11 cellular contexts compared by ENCODE assay signal in the genomic region with DNA sequence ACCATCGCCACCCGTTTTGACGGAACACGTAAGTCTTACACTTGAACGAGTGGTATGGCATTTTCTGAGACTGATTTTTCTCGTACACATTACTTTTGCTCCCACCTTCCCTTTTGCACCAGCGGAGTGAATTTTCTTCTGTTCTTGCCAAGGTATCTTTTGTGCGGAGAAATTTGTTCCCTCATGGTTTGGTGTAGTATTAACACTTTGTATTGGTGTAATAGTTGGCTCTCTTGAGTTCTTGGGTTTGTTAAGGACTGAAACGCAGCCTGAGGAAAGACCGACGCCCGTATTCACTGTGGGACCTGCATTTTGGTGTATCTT. TPM values are rescaled to one million over a fixed set of nuclear protein-coding genes. Genes with fewer than 3 reads are reported as not detected.
DNase-seq lines count a peak whose midpoint lies in the region; ATAC-seq and TF ChIP-seq lines count a peak whose summit lies in the region.
"Had no signal": no experiment of that assay in that cellular context is flagged by ENCODE, and none has a peak within 500 bp of the region (broad histone marks: within the 10 kb centered on the region; RNA-seq: fewer than 3 reads in every experiment).

No MANE protein-coding gene starts in this region.

- no peak overlapping the region for H2AK5ac ChIP-seq in mesenchymal stem cell (ENCODE audit: low read length, severe bottlenecking)

- no peak overlapping the region for H2BK15ac ChIP-seq in mesenchymal stem cell (ENCODE audit: low read depth, poor library complexity, severe bottlenecking)

- H3K4me3 ChIP-seq in iPS DF 6.9 (ENCODE audit: low read length) (peak overlapping the region; percentile 87; the same call in 1 of the 2 replicates), skeletal muscle tissue (ENCODE audit: low read length in 3 of 3) (peak overlapping the region in 2 of 3 donors; percentile 24 to 54), mesenchymal stem cell (ENCODE audit: insufficient read depth in 1 of 2, low read depth in 1 of 2, low read length in 2 of 2) (no peak overlapping the region)
- H3K4me3 ChIP-seq: MG63 had no signal

- H3K4me1 Mint-ChIP-seq in activated B cell treated with CpG ODN at 0.5 μM for 24 hours: peaks cover 14% of the 10 kb centered on the region

- H3K27me3 ChIP-seq in iPS DF 6.9 (ENCODE audit: control insufficient read depth, insufficient read depth, low read length): no peaks in the 10 kb centered on the region
- H3K27me3 ChIP-seq in skeletal muscle tissue (ENCODE audit: control insufficient read depth in 3 of 3, insufficient read depth in 3 of 3, low read length in 3 of 3): peaks cover 0 to 18% (median 4%) of the 10 kb centered on the region in 3 donors
- H3K27me3 ChIP-seq in mesenchymal stem cell (ENCODE audit: control insufficient read depth in 1 of 2, insufficient read depth in 1 of 2, low read length in 2 of 2): peaks cover 33 to 41% of the 10 kb centered on the region in 2 experiments
- H3K27me3 ChIP-seq: MG63 had no signal

- H3K9me3 Mint-ChIP-seq in activated B cell treated with CpG ODN at 0.5 μM for 24 hours: no peaks in the 10 kb centered on the region

- H3K27ac ChIP-seq in iPS DF 6.9 (ENCODE audit: low read length) (no peak overlapping the region), skeletal muscle tissue (ENCODE audit: low read depth, low read length) (no peak overlapping the region), mesenchymal stem cell (ENCODE audit: low read length, poor library complexity, severe bottlenecking) (no peak overlapping the region)
- H3K27ac ChIP-seq: 22Rv1 had no signal

- no peak overlapping the region for H4K91ac ChIP-seq in mesenchymal stem cell (ENCODE audit: low read length)

- peak overlapping the region in 1 of 3 donors; percentile 14 for H3K9ac ChIP-seq in skeletal muscle tissue (ENCODE audit: low read depth in 1 of 3, low read length in 3 of 3)
- no peak overlapping the region for H3K9ac ChIP-seq in mesenchymal stem cell (ENCODE audit: low read length)

- H3K27ac Mint-ChIP-seq in activated B cell treated with CpG ODN at 0.5 μM for 24 hours: no peak overlapping the region

- ATAC-seq in activated B cell treated with CpG ODN at 0.5 μM for 24 hours (ENCODE audit: low read depth) (no peak), GM21786 (IDR thresholded peaks at IDR 0.05; ENCODE audit: unreplicated experiment) (no peak), GM21526 (IDR thresholded peaks at IDR 0.05; ENCODE audit: low FRiP score, unreplicated experiment) (no peak)

- H3K27me3 Mint-ChIP-seq in activated B cell treated with CpG ODN at 0.5 μM for 24 hours: no peaks in the 10 kb centered on the region

- intact Hi-C loops in activated B cell treated with CpG ODN at 0.5 μM for 24 hours (cut with micrococcal nuclease): loop anchor here (5.0 kb wide), 3 partner anchors 64 to 894 kb away; a partner anchor contains a TSS

- peaks cover 5% of the 10 kb centered on the region for H3K36me3 Mint-ChIP-seq in activated B cell treated with CpG ODN at 0.5 μM for 24 hours (ENCODE audit: low read depth)

- H3K36me3 ChIP-seq in iPS DF 6.9 (ENCODE audit: control insufficient read depth, insufficient read depth, low read length): no peaks in the 10 kb centered on the region
- no peaks in the 10 kb centered on the region for H3K36me3 ChIP-seq in skeletal muscle tissue (ENCODE audit: control insufficient read depth in 3 of 3, insufficient read depth in 3 of 3, low read length in 3 of 3)
- H3K36me3 ChIP-seq in mesenchymal stem cell (ENCODE audit: control insufficient read depth in 1 of 2, insufficient read depth in 2 of 2, low read depth in 1 of 2, low read length in 2 of 2): no peaks in the 10 kb centered on the region
- H3K36me3 ChIP-seq: MG63 had no signal

- H3K18ac ChIP-seq in mesenchymal stem cell (ENCODE audit: low read depth in 1 of 2, low read length in 2 of 2): no peak overlapping the region

- POLR2A ChIA-PET in activated B cell treated with CpG ODN at 0.5 μM for 24 hours (lab: Charles Lee): no interaction called here

- DNase-seq in DMS53 (lab: John Stamatoyannopoulos, UW) (peak; percentile 35), DMS53 treated with DMSO at 0.1 percent for 48 hours (lab: John Stamatoyannopoulos, UW; ENCODE audit: unreplicated experiment) (no peak), activated B cell treated with CpG ODN at 0.5 μM for 24 hours (no peak), iPS DF 6.9 (ENCODE audit: low read depth, low spot score) (no peak), mesenchymal stem cell (no peak)
- DNase-seq: amniotic stem cell had no signal

- H2BK5ac ChIP-seq in mesenchymal stem cell (ENCODE audit: low read depth, low read length, poor library complexity, severe bottlenecking): no peak overlapping the region

- H3K4me2 ChIP-seq in mesenchymal stem cell (ENCODE audit: low read length, poor library complexity, severe bottlenecking): no peak overlapping the region

- no peak overlapping the region for H4K8ac ChIP-seq in mesenchymal stem cell (ENCODE audit: low read length)

- peak overlapping the region; percentile 79 for H3K4me3 Mint-ChIP-seq in activated B cell treated with CpG ODN at 0.5 μM for 24 hours

- no CpG with 5 or more reads among the region's 12 CpGs for WGBS in iPS DF 6.9 (ENCODE audit: insufficient coverage, insufficient read length)
- 1% methylated on average over 11 of the region's 12 CpGs for WGBS in mesenchymal stem cell

- no peak overlapping the region for H2BK120ac ChIP-seq in mesenchymal stem cell (ENCODE audit: low read depth, low read length)

- no peaks in the 10 kb centered on the region for H3K79me1 ChIP-seq in mesenchymal stem cell (replicated peaks; ENCODE audit: low read length, poor library complexity, severe bottlenecking)

- H2BK12ac ChIP-seq in mesenchymal stem cell (ENCODE audit: low read length in 2 of 2): no peak overlapping the region

- H3K4me1 ChIP-seq in iPS DF 6.9 (ENCODE audit: control insufficient read depth, insufficient read depth, low read length) (no peaks in the 10 kb centered on the region), skeletal muscle tissue (ENCODE audit: control insufficient read depth in 3 of 3, insufficient read depth in 3 of 3, low read length in 3 of 3) (peaks cover 11 to 13% (median 11%) of the 10 kb centered on the region in 3 donors), mesenchymal stem cell (ENCODE audit: control insufficient read depth, insufficient read depth, low read depth, low read length) (peaks cover 17% of the 10 kb centered on the region)

- TF ChIP-seq CTCF in activated B cell treated with CpG ODN at 0.5 μM for 24 hours (IDR thresholded peaks at IDR 0.05): no peak

- CTCF ChIA-PET in activated B cell treated with CpG ODN at 0.5 μM for 24 hours (lab: Charles Lee): no interaction called here

- H3K9me3 ChIP-seq in iPS DF 6.9 (ENCODE audit: control insufficient read depth, insufficient read depth, low read length): no peaks in the 10 kb centered on the region
- no peaks in the 10 kb centered on the region for H3K9me3 ChIP-seq in skeletal muscle tissue (ENCODE audit: control insufficient read depth in 3 of 3, low read length in 3 of 3)
- no peaks in the 10 kb centered on the region for H3K9me3 ChIP-seq in mesenchymal stem cell (ENCODE audit: control insufficient read depth, low read length)
- H3K9me3 ChIP-seq: MG63 had no signal

- no peak overlapping the region for H3K14ac ChIP-seq in mesenchymal stem cell (ENCODE audit: low read length in 2 of 2)

- H3K4ac ChIP-seq in mesenchymal stem cell (ENCODE audit: low read depth in 1 of 2, low read length in 2 of 2): no peak overlapping the region

- no peak overlapping the region for H3K23ac ChIP-seq in mesenchymal stem cell (ENCODE audit: low read length in 2 of 2)

- no peak overlapping the region for H2AFZ ChIP-seq in mesenchymal stem cell (ENCODE audit: low read depth, low read length)

RNA-seq across cellular contexts. Expression of a gene that starts 0.4 kb away (rescaled TPM):
- total RNA-seq in activated B cell treated with CpG ODN at 0.5 μM for 24 hours (1.3 and 1.5 TPM in 2 replicates), skeletal muscle tissue (under 0.01 TPM)
- polyA plus RNA-seq in mesenchymal stem cell (2013, experiment 1 of 2): not detected
- under 0.01 TPM for polyA plus RNA-seq in mesenchymal stem cell (2013, experiment 2 of 2)

Comparison
In these comparisons a context has a peak if more than half of its experiments do, and no peak if none do; other contexts are left out.
1. H3K4me3 ChIP-seq: peak in iPS DF 6.9 (single experiment) and skeletal muscle tissue (2 of 3); none in mesenchymal stem cell (0 of 2).